ENCODE assay signal across 9 cellular contexts in the genomic region with DNA sequence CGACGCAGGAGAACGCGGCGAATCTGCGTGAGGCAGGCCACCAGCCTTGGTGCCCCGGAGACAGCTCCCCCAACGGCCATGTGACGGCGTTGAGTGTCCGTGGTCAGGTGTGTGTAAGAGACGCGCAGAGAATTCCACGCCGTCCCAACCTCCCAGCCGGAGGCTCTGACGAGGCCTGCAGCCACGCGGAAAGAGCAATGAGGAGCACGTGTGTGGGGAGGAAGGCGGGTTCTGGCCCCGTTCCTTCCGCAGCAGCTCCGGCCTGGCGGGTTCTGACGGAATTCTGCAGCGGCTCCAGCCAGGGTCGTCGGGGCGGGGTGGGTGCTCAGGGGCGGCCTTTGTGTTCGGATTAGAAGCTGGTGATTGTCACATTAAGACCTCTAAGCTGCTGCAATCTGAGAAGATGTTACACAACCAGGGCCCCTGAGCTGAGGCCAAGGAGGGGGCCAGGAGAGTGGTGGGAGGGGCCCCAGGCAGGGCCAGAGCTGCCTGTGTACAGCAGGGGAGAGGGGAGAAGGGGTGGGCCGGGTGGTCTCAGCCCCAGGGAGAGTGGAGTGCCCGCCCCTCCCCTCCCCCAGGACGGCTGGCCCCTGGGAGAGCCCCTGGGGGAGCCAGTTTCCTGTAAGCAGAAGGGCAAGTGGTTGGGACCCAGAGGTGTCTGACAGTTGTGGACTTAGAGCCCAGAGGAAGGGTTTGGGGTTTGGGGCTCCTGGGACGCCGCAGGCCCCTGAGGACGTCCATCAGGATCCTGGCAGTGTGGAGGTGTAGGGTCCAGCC. TPM values are rescaled to one million over a fixed set of nuclear protein-coding genes. Genes with fewer than 3 reads are reported as not detected.
DNase-seq lines count a peak whose midpoint lies in the region; ATAC-seq and TF ChIP-seq lines count a peak whose summit lies in the region.
"Had no signal": no experiment of that assay in that cellular context is flagged by ENCODE, and none has a peak within 500 bp of the region (broad histone marks: within the 10 kb centered on the region; RNA-seq: fewer than 3 reads in every experiment).

No MANE protein-coding gene starts in this region.

- no peak for TF ChIP-seq CTCF in GM13977 (IDR thresholded peaks at IDR 0.05; ENCODE audit: extremely low read depth, insufficient read depth, missing control alignments)
- TF ChIP-seq CTCF in gastroesophageal sphincter (IDR thresholded peaks at IDR 0.05): no peak

- in situ Hi-C loops in GM13977 (cut with MboI; ENCODE audit: low pct_unique_long_range_greater_than_20kb, low sequenced_read_pairs, unreplicated experiment): no loop called here

- H3K4me3 ChIP-seq in gastroesophageal sphincter: no peak overlapping the region

- no peaks in the 10 kb centered on the region for H3K36me3 Mint-ChIP-seq in T-helper 17 cell (ENCODE audit: low read depth)

- ATAC-seq in T-helper 17 cell (peak; percentile 23), gastroesophageal sphincter (peak; percentile 56), HG03460 (IDR thresholded peaks at IDR 0.05; ENCODE audit: unreplicated experiment) (no peak), HG02642 (IDR thresholded peaks at IDR 0.05; ENCODE audit: poor library complexity, unreplicated experiment) (no peak)

- H3K27me3 Mint-ChIP-seq in T-helper 17 cell: no peaks in the 10 kb centered on the region

- H3K9me3 ChIP-seq in T-helper 17 cell (ENCODE audit: control insufficient read depth, low read length, poor library complexity, severe bottlenecking) (no peaks in the 10 kb centered on the region), gastroesophageal sphincter (no peaks in the 10 kb centered on the region)

- no peak for TF ChIP-seq EP300 in gastroesophageal sphincter (IDR thresholded peaks at IDR 0.05)

- DNase-seq in GM13977 (ENCODE audit: low spot score) (peak; percentile 60), T-helper 17 cell (no peak), retina (peak; percentile 72), DMS79 (lab: John Stamatoyannopoulos, UW) (no peak), NCI-H2171 (lab: John Stamatoyannopoulos, UW) (no peak)

- H3K27ac ChIP-seq in gastroesophageal sphincter: no peak overlapping the region

- peaks cover 0 to 20% (median 7%) of the 10 kb centered on the region in 3 donors for H3K4me1 ChIP-seq in gastroesophageal sphincter

- peaks cover 0 to 16% of the 10 kb centered on the region in 2 donors for H3K36me3 ChIP-seq in gastroesophageal sphincter

- H3K4me1 Mint-ChIP-seq in T-helper 17 cell: peaks cover 10% of the 10 kb centered on the region

- WGBS in gastroesophageal sphincter (ENCODE audit: low coverage in 1 of 2), 2 donors: 0% methylated on average over 5 of the region's 38 CpGs; no CpG with 5 or more reads in 1 of the 2 donors

- H3K27ac Mint-ChIP-seq in T-helper 17 cell: peak overlapping the region; percentile 75

- peak overlapping the region; percentile 78 for H3K4me3 Mint-ChIP-seq in T-helper 17 cell

- no peak for TF ChIP-seq POLR2A in gastroesophageal sphincter (IDR thresholded peaks at IDR 0.05)

- H3K27me3 ChIP-seq in gastroesophageal sphincter: peaks cover 62% of the 10 kb centered on the region

RNA-seq across cellular contexts. Expression of gene GAL3ST2, which starts 5.1 kb away (rescaled TPM):
- total RNA-seq in T-helper 17 cell: 1 to 10 TPM; 2.2 to 2.4 TPM
- total RNA-seq in gastroesophageal sphincter: under 1 TPM in 1 of 4 donors, not detected in 3; 0.40 TPM
- total RNA-seq: HT1080 had no signal

RNA-seq across cellular contexts. Expression of gene D2HGDH, which starts 37.0 kb away (rescaled TPM):
- total RNA-seq in T-helper 17 cell (10 to 100 TPM; 28.0 to 32.6 TPM), gastroesophageal sphincter (10 to 100 TPM; 12.5 to 21.8 (median 13.3) TPM)

RNA-seq across cellular contexts. Expression of gene NEU4, which starts 37.5 kb away (rescaled TPM):
- total RNA-seq in T-helper 17 cell (1 to 10 TPM; 4.1 to 9.4 TPM), gastroesophageal sphincter (1 to 10 TPM in 1 of 4 donors, under 1 TPM in 1, not detected in 2; 0.47 to 2.0 TPM)
- total RNA-seq: HT1080 had no signal

Comparison
In these comparisons a context has a peak if more than half of its experiments do, and no peak if none do; other contexts are left out.
1. DNase-seq: peak in GM13977 (single experiment) and retina (single experiment); none in T-helper 17 cell (0 of 3), DMS79 (single experiment) and NCI-H2171 (single experiment).
2. ATAC-seq: peak in T-helper 17 cell (single experiment) and gastroesophageal sphincter (single experiment); none in HG03460 (single experiment) and HG02642 (single experiment).